In genomic region chrX:44914532-44915198, GRCh38 we compare ENCODE assay signal across 1 cellular context.
TF ChIP-seq lines count a peak whose summit lies in the region.

No MANE protein-coding gene starts in this region.

TF ChIP-seq in GM23338, 12 proteins besides CTCF, POLR2A, EP300 and RAD21 (continued from another document):
- TF ChIP-seq REST (IDR thresholded peaks at IDR 0.05; ENCODE audit: unreplicated experiment) (no peak), ZNF331 (CRISPR knock-in tag; IDR thresholded peaks at IDR 0.05; ENCODE audit: low read depth) (no peak), EZH2 (IDR thresholded peaks at IDR 0.05; ENCODE audit: low read depth, unreplicated experiment) (no peak), JUNB (IDR thresholded peaks at IDR 0.05; ENCODE audit: unreplicated experiment) (no peak), ETS1 (IDR thresholded peaks at IDR 0.05) (no peak), ZNF114 (CRISPR knock-in tag; IDR thresholded peaks at IDR 0.05) (no peak), CREB1 (CRISPR knock-in tag; IDR thresholded peaks at IDR 0.05; ENCODE audit: low read depth) (no peak), POLR2AphosphoS5 (IDR thresholded peaks at IDR 0.05; ENCODE audit: low read depth) (no peak), STAT1 (IDR thresholded peaks at IDR 0.05; ENCODE audit: unreplicated experiment) (no peak)
